In genomic region chr15:71294636-71295241, GRCh38 we compare ENCODE assay signal across 11 cellular contexts.
DNase-seq lines count a peak whose midpoint lies in the region; ATAC-seq and TF ChIP-seq lines count a peak whose summit lies in the region.
"Had no signal": no experiment of that assay in that cellular context is flagged by ENCODE, and none has a peak within 500 bp of the region (broad histone marks: within the 10 kb centered on the region; RNA-seq: fewer than 3 reads in every experiment).

No MANE protein-coding gene starts in this region.

- H3K27ac Mint-ChIP-seq in stimulated activated naive CD8-positive, alpha-beta T cell treated with anti-CD3 and anti-CD28 coated beads, Interleukin-15, amount 100 ng/mL, for 72 hours: peak overlapping the region in 1 of 2 donors; percentile 53
- H3K27ac Mint-ChIP-seq in stimulated activated memory B cell treated with anti-CD40 and anti-IgM and Interleukin-4, amounts not matched to agents 10 μg/mL and 1 μg/mL and 100 μg/mL, for 72 hours: no peak overlapping the region
- H3K27ac Mint-ChIP-seq: brain had no signal

- no peaks in the 10 kb centered on the region for H3K79me2 ChIP-seq in HCT116 (ENCODE audit: insufficient read depth, low read length)

- TF ChIP-seq POLR2A in HCT116 (IDR thresholded peaks at IDR 0.05; ENCODE audit: borderline replicate concordance, extremely low read depth, insufficient read depth, insufficient read length) (no peak), gastroesophageal sphincter (IDR thresholded peaks at IDR 0.05) (no peak)

- H3K4me3 ChIP-seq in HCT116 (replicated peaks in 1 of 2; ENCODE audit: low read depth in 1 of 2, low read length in 2 of 2): peak overlapping the region; percentile 1 to 51
- peak overlapping the region; percentile 2; the same call in 1 of the 2 replicates for H3K4me3 ChIP-seq in WI38 (ENCODE audit: low read depth, low read length)
- H3K4me3 ChIP-seq in gastroesophageal sphincter: no peak overlapping the region
- no peak overlapping the region for H3K4me3 ChIP-seq in thoracic aorta

- TF ChIP-seq CTCF in HCT116 (IDR thresholded peaks at IDR 0.05 in 2 of 3, conservative IDR thresholded peaks at IDR 0.05 in 1 of 3; ENCODE audit: borderline replicate concordance in 1 of 3, insufficient read depth in 1 of 3, low read depth in 2 of 3, low read length in 2 of 3) (no peak), WI38 (IDR thresholded peaks at IDR 0.05; ENCODE audit: low read depth, low read length) (no peak), gastroesophageal sphincter (IDR thresholded peaks at IDR 0.05) (no peak), thoracic aorta (IDR thresholded peaks at IDR 0.05) (no peak)

- H2AFZ ChIP-seq in HCT116 (ENCODE audit: low read depth, low read length, poor library complexity, severe bottlenecking): no peak overlapping the region

- peaks cover 5 to 10% of the 10 kb centered on the region in 2 donors for H3K9me3 Mint-ChIP-seq in stimulated activated naive CD8-positive, alpha-beta T cell treated with anti-CD3 and anti-CD28 coated beads, Interleukin-15, amount 100 ng/mL, for 72 hours
- peaks cover 5% of the 10 kb centered on the region for H3K9me3 Mint-ChIP-seq in stimulated activated memory B cell treated with anti-CD40 and anti-IgM and Interleukin-4, amounts not matched to agents 10 μg/mL and 1 μg/mL and 100 μg/mL, for 72 hours

- H3K36me3 ChIP-seq in HCT116 (ENCODE audit: control insufficient read depth in 1 of 2, insufficient read depth in 2 of 2, low read length in 2 of 2) (no peaks in the 10 kb centered on the region), gastroesophageal sphincter (no peaks in the 10 kb centered on the region), thoracic aorta (no peaks in the 10 kb centered on the region)

- no peak for TF ChIP-seq EP300 in gastroesophageal sphincter (IDR thresholded peaks at IDR 0.05)

- ATAC-seq in HCT116 (peak; percentile 61), gastroesophageal sphincter (peak; percentile 59), thoracic aorta (ENCODE audit: insufficient number of reproducible peaks, low FRiP score, low read depth) (no peak)
- ATAC-seq in stimulated activated naive CD8-positive, alpha-beta T cell treated with anti-CD3 and anti-CD28 coated beads, Interleukin-15, amount 100 ng/mL, for 72 hours: no peak
- no peak for ATAC-seq in stimulated activated memory B cell treated with anti-CD40 and anti-IgM and Interleukin-4, amounts not matched to agents 10 μg/mL and 1 μg/mL and 100 μg/mL, for 72 hours

- H4K20me1 ChIP-seq in HCT116 (ENCODE audit: insufficient read depth): no peaks in the 10 kb centered on the region

- POLR2A ChIA-PET in HCT116 (lab: Charles Lee): interaction anchor here (0.6 to 1.4 kb wide), 5 partner anchors 9 to 247 kb away, joined by 3 to 5 read pairs (median 4); no protein-coding TSS in a partner anchor

- no peaks in the 10 kb centered on the region for H3K36me3 Mint-ChIP-seq in stimulated activated memory B cell treated with anti-CD40 and anti-IgM and Interleukin-4, amounts not matched to agents 10 μg/mL and 1 μg/mL and 100 μg/mL, for 72 hours

- H3K4me1 Mint-ChIP-seq in stimulated activated naive CD8-positive, alpha-beta T cell treated with anti-CD3 and anti-CD28 coated beads, Interleukin-15, amount 100 ng/mL, for 72 hours: peaks cover 12% of the 10 kb centered on the region
- no peaks in the 10 kb centered on the region for H3K4me1 Mint-ChIP-seq in stimulated activated memory B cell treated with anti-CD40 and anti-IgM and Interleukin-4, amounts not matched to agents 10 μg/mL and 1 μg/mL and 100 μg/mL, for 72 hours

- H3K27ac ChIP-seq in HCT116 (ENCODE audit: low read depth, low read length) (peak overlapping the region; percentile 97), gastroesophageal sphincter (peak overlapping the region in 1 of 4 donors; percentile 46), thoracic aorta (peak overlapping the region; percentile 66 to 80)
- H3K27ac ChIP-seq: HL-60 had no signal

- H3K27me3 Mint-ChIP-seq in stimulated activated naive CD8-positive, alpha-beta T cell treated with anti-CD3 and anti-CD28 coated beads, Interleukin-15, amount 100 ng/mL, for 72 hours: peaks cover 14% of the 10 kb centered on the region
- peaks cover 42% of the 10 kb centered on the region for H3K27me3 Mint-ChIP-seq in stimulated activated memory B cell treated with anti-CD40 and anti-IgM and Interleukin-4, amounts not matched to agents 10 μg/mL and 1 μg/mL and 100 μg/mL, for 72 hours
- H3K27me3 Mint-ChIP-seq: brain had no signal

- 33 to 67% methylated on average over 8 to 9 of the region's 9 CpGs for WGBS in gastroesophageal sphincter (ENCODE audit: low coverage in 1 of 2), 2 donors

- DNase-seq in HCT116 (ENCODE audit: low read depth, low spot score): peak; percentile 84
- DNase-seq in thoracic aorta (ENCODE audit: low spot score): no peak
- DNase-seq in stimulated activated naive CD8-positive, alpha-beta T cell treated with anti-CD3 and anti-CD28 coated beads, Interleukin-15, amount 100 ng/mL, for 72 hours: no peak
- no peak for DNase-seq in Kasumi-1 (lab: John Stamatoyannopoulos, UW)
- DNase-seq in NCI-H1048 (lab: John Stamatoyannopoulos, UW): no peak
- DNase-seq: NCI-H446 treated with DMSO at 0.1 percent for 48 hours had no signal

- H3K27me3 ChIP-seq in HCT116 (ENCODE audit: insufficient read depth, low read length) (no peaks in the 10 kb centered on the region), gastroesophageal sphincter (no peaks in the 10 kb centered on the region), thoracic aorta (replicated peaks; ENCODE audit: insufficient read depth) (no peaks in the 10 kb centered on the region)

- RAD21 ChIA-PET in HCT116 (lab: Charles Lee; ENCODE audit: low non-redundant PET in 1 of 2, low total read pairs in 2 of 2, uncharacterized antibody in 2 of 2, unreplicated experiment in 2 of 2): no interaction called here

- TSS peak; percentile 81 for BruUV-seq in HCT116 (replicated peaks; lab: Mats Ljungman, UMichigan)

- CTCF ChIA-PET in HCT116 (lab: Charles Lee): interaction anchor here (2.1 kb wide), 1 partner anchor 146 kb away, joined by 7 read pairs; no protein-coding TSS in a partner anchor

- H3K4me1 ChIP-seq in HCT116 (ENCODE audit: control insufficient read depth in 1 of 2, insufficient read depth in 2 of 2, low read length in 2 of 2): peaks cover 49 to 65% of the 10 kb centered on the region in 2 experiments
- H3K4me1 ChIP-seq in gastroesophageal sphincter: peaks cover 0 to 24% (median 0%) of the 10 kb centered on the region in 3 donors
- peaks cover 22 to 55% of the 10 kb centered on the region in 2 donors for H3K4me1 ChIP-seq in thoracic aorta (ENCODE audit: control insufficient read depth in 1 of 2, low read depth in 2 of 2)

- no peak; the same call in 1 of the 2 replicates for TF ChIP-seq RAD21 in HCT116 (IDR thresholded peaks at IDR 0.05; ENCODE audit: low read depth)

- no peak overlapping the region for H3K4me3 Mint-ChIP-seq in stimulated activated naive CD8-positive, alpha-beta T cell treated with anti-CD3 and anti-CD28 coated beads, Interleukin-15, amount 100 ng/mL, for 72 hours
- no peak overlapping the region for H3K4me3 Mint-ChIP-seq in stimulated activated memory B cell treated with anti-CD40 and anti-IgM and Interleukin-4, amounts not matched to agents 10 μg/mL and 1 μg/mL and 100 μg/mL, for 72 hours
- H3K4me3 Mint-ChIP-seq: brain had no signal

- H3K4me2 ChIP-seq in HCT116 (ENCODE audit: low read length): peak overlapping the region; percentile 79

- peak overlapping the region; percentile 61 for H3K9ac ChIP-seq in HCT116 (ENCODE audit: low read length)

- H3K9me3 ChIP-seq in HCT116 (ENCODE audit: control insufficient read depth in 1 of 2, insufficient read depth in 1 of 2, low read depth in 1 of 2, low read length in 2 of 2) (no peaks in the 10 kb centered on the region), gastroesophageal sphincter (no peaks in the 10 kb centered on the region), thoracic aorta (no peaks in the 10 kb centered on the region)

- intact Hi-C loops in HCT116 (cut with micrococcal nuclease): loop anchor here (2.0 to 10.0 kb wide), 6 partner anchors 97 to 930 kb away; no protein-coding TSS in a partner anchor

- H3K9me2 ChIP-seq in HCT116 (ENCODE audit: insufficient read depth): no peaks in the 10 kb centered on the region

TF ChIP-seq in HCT116, 20 proteins besides CTCF, POLR2A, EP300 and RAD21:
- TF ChIP-seq CEBPB (IDR thresholded peaks at IDR 0.05; ENCODE audit: low read depth) (peak; percentile 1; the same call in 1 of the 2 replicates), SIN3A (IDR thresholded peaks at IDR 0.05; ENCODE audit: low read depth) (peak; percentile 15; the same call in 1 of the 2 replicates), CBX3 (IDR thresholded peaks at IDR 0.05; ENCODE audit: low read depth) (0 out of 2 replicates have a peak, but pooled peaks have one; percentile 4)
- TF ChIP-seq, protein P1, sequence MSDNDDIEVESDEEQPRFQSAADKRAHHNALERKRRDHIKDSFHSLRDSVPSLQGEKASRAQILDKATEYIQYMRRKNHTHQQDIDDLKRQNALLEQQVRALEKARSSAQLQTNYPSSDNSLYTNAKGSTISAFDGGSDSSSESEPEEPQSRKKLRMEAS (IDR thresholded peaks at IDR 0.05): no peak; the same call in 1 of the 2 replicates

Comparison
In these comparisons a context has a peak if more than half of its experiments do, and no peak if none do; other contexts are left out.
1. ATAC-seq: peak in HCT116 (single experiment) and gastroesophageal sphincter (single experiment); none in thoracic aorta (single experiment), stimulated activated naive CD8-positive, alpha-beta T cell treated with anti-CD3 and anti-CD28 coated beads, Interleukin-15, amount 100 ng/mL, for 72 hours (single experiment) and stimulated activated memory B cell treated with anti-CD40 and anti-IgM and Interleukin-4, amounts not matched to agents 10 μg/mL and 1 μg/mL and 100 μg/mL, for 72 hours (single experiment).
2. H3K4me3 ChIP-seq: peak in HCT116 (2 of 2) and WI38 (single experiment); none in gastroesophageal sphincter (0 of 2) and thoracic aorta (single experiment).